In the genomic region with DNA sequence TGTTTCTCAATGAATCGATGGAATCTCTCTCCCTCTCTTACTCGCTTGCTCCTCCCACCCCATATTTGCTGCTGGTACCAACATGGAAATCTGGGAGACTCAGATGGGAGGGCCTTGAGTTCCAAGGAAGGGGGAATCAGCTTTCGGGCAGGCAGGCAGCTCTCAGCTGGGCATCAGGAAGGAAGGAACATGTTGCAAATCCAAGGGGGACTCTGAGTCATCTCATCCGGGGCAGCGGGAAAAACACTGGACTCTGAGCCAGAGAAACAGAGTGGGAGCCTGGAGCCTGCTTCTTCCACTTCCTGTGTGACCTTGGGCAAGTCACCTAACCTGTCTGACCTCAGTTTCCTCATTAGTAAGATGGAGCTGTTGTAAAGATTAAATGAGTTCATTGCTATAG, we compare ENCODE assay signal across 20 cellular contexts.
DNase-seq lines count a peak whose midpoint lies in the region; ATAC-seq, FAIRE-seq and TF ChIP-seq lines count a peak whose summit lies in the region.
"Had no signal": no experiment of that assay in that cellular context is flagged by ENCODE, and none has a peak within 500 bp of the region (broad histone marks: within the 10 kb centered on the region; RNA-seq: fewer than 3 reads in every experiment).

No MANE protein-coding gene starts in this region.

- ATAC-seq in HG03025 (IDR thresholded peaks at IDR 0.05; ENCODE audit: low FRiP score, unreplicated experiment) (no peak), HG03432 (IDR thresholded peaks at IDR 0.05; ENCODE audit: unreplicated experiment) (no peak)
- ATAC-seq: stimulated activated effector memory CD8-positive, alpha-beta T cell treated with anti-CD3 and anti-CD28 coated beads, Interleukin-12 subunit alpha, Interleukin-12 subunit beta, amount 100 ng/mL, for 72 hours had no signal

- H3K9me3 ChIP-seq in Peyer's patch (peaks cover 0 to 8% (median 0%) of the 10 kb centered on the region in 4 donors), prostate gland (no peaks in the 10 kb centered on the region)

- no peaks in the 10 kb centered on the region for H3K36me3 Mint-ChIP-seq in osteocyte (ENCODE audit: unreplicated experiment)
- H3K36me3 Mint-ChIP-seq: CD4-positive, alpha-beta memory T cell; stimulated activated effector memory CD8-positive, alpha-beta T cell treated with anti-CD3 and anti-CD28 coated beads, Interleukin-12 subunit alpha, Interleukin-12 subunit beta, amount 100 ng/mL, for 72 hours had no signal

- 25% methylated on average over 5 of the region's 5 CpGs for WGBS in prostate gland

- H3K36me3 ChIP-seq in Peyer's patch: no peaks in the 10 kb centered on the region
- no peaks in the 10 kb centered on the region for H3K36me3 ChIP-seq in prostate gland

- no peaks in the 10 kb centered on the region for H3K27me3 ChIP-seq in Peyer's patch
- peaks cover 5% of the 10 kb centered on the region for H3K27me3 ChIP-seq in prostate gland (replicated peaks; ENCODE audit: insufficient read depth)

- no peaks in the 10 kb centered on the region for H3K27me3 Mint-ChIP-seq in osteocyte (ENCODE audit: unreplicated experiment)

- intact Hi-C loops in prostate gland (cut with DNase I): no loop called here

- no peaks in the 10 kb centered on the region for H3K4me1 Mint-ChIP-seq in osteocyte (ENCODE audit: unreplicated experiment)
- H3K4me1 Mint-ChIP-seq: CD4-positive, alpha-beta memory T cell; stimulated activated effector memory CD8-positive, alpha-beta T cell treated with anti-CD3 and anti-CD28 coated beads, Interleukin-12 subunit alpha, Interleukin-12 subunit beta, amount 100 ng/mL, for 72 hours had no signal

- no peak for TF ChIP-seq POLR2A in Peyer's patch (IDR thresholded peaks at IDR 0.05)
- TF ChIP-seq POLR2A in prostate gland (IDR thresholded peaks at IDR 0.05): no peak

- TF ChIP-seq CTCF in Peyer's patch (IDR thresholded peaks at IDR 0.05) (no peak), epithelial cell of esophagus (IDR thresholded peaks at IDR 0.05; ENCODE audit: insufficient read depth, low read depth, low read length, missing control alignments) (no peak), osteocyte (IDR thresholded peaks at IDR 0.05) (no peak), prostate gland (IDR thresholded peaks at IDR 0.05) (no peak)

- H3K27ac Mint-ChIP-seq in osteocyte (ENCODE audit: unreplicated experiment): no peak overlapping the region
- H3K27ac Mint-ChIP-seq: CD4-positive, alpha-beta memory T cell; stimulated activated effector memory CD8-positive, alpha-beta T cell treated with anti-CD3 and anti-CD28 coated beads, Interleukin-12 subunit alpha, Interleukin-12 subunit beta, amount 100 ng/mL, for 72 hours; T-helper 2 cell treated with Interferon-gamma antibody and Interleukin-4, amounts not matched to agents 5 μg/mL and 100 μg/mL, for 36 hours had no signal

- no peak overlapping the region for H3K4me3 Mint-ChIP-seq in osteocyte (ENCODE audit: unreplicated experiment)
- H3K4me3 Mint-ChIP-seq: stimulated activated effector memory CD8-positive, alpha-beta T cell treated with anti-CD3 and anti-CD28 coated beads, Interleukin-12 subunit alpha, Interleukin-12 subunit beta, amount 100 ng/mL, for 72 hours; T-helper 2 cell treated with Interferon-gamma antibody and Interleukin-4, amounts not matched to agents 5 μg/mL and 100 μg/mL, for 36 hours had no signal

- no peak overlapping the region for H3K27ac ChIP-seq in Peyer's patch
- H3K27ac ChIP-seq in prostate gland: no peak overlapping the region

- no peak overlapping the region for H3K4me3 ChIP-seq in Peyer's patch
- H3K4me3 ChIP-seq in epithelial cell of esophagus (ENCODE audit: low read length): no peak overlapping the region
- H3K4me3 ChIP-seq in prostate gland: no peak overlapping the region

- FAIRE-seq in GM19239 (lab: Jason Lieb, UNC): no peak

- H3K4me1 ChIP-seq in Peyer's patch (no peaks in the 10 kb centered on the region), prostate gland (replicated peaks) (no peaks in the 10 kb centered on the region)

- DNase-seq in EL (peak; percentile 72), Peyer's patch (peak in 2 of 3 donors; percentile 7 to 12), epithelial cell of esophagus (ENCODE audit: low read depth) (peak; percentile 11), osteocyte (ENCODE audit: extremely low spot score, unreplicated experiment) (peak; percentile 34), GM19239 (ENCODE audit: insufficient read length, low spot score) (no peak), prostate gland (ENCODE audit: low spot score) (no peak)
- DNase-seq: activated CD4-positive, alpha-beta T cell treated with anti-CD3 and anti-CD28 coated beads for 4 hours; activated T-cell treated with anti-CD3 and anti-CD28 coated beads, Interleukin-2, amount 50 U/mL, for 48 hours; CD4-positive, alpha-beta memory T cell; foreskin melanocyte; GOT3; NCI-H187; NCI-H748 treated with DMSO at 0.1 percent for 48 hours; retina; SHP77 treated with DMSO at 0.1 percent for 48 hours; stimulated activated CD4-positive, alpha-beta T cell treated with anti-CD3 and anti-CD28 coated beads, Interleukin-4, amount 100 ng/mL, for 24 hours had no signal

- H3K9me3 Mint-ChIP-seq in osteocyte (ENCODE audit: unreplicated experiment): peaks cover 16% of the 10 kb centered on the region

Comparison
In these comparisons a context has a peak if more than half of its experiments do, and no peak if none do; other contexts are left out.
1. DNase-seq: peak in EL (single experiment), Peyer's patch (2 of 3), epithelial cell of esophagus (single experiment) and osteocyte (single experiment); none in GM19239 (single experiment) and prostate gland (single experiment).